In the genomic region with DNA sequence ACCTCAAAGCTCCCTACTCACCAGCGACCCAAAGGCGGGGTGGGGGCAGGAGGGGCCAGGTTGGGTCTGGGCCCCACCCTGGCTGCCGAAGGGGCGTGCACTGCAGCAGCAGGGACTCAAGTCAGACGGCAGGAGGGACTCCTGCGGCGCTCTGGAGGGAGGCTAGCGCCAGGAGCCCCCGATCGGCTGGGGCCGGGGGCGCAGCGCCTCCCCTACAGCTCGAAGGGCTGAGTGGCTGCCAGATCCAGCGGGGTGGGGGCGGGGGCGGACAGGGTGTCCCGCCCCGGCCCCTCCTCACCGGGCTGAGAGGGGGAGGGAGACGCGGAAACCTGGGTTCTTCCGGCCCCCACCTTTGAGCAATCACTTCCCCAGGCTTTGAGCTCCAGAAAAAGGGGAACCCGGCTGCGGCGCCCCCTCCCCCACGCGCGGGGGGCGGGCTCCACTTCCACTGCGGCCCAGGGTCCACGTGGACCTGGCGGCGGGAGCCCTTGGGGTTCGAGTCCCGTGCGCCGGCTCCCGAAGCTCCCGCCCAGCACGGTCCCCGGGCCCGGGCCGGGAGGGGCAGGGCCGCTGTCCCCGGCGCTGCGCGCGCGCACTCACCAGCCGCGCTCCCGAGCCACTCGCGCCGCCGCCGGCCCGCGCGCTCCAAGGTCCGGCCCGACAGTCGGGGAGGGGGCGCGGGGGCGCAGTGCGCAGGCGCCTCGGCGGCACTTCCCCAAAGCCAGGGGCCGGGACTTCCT, we compare ENCODE assay signal across 8 cellular contexts. TPM values are rescaled to one million over a fixed set of nuclear protein-coding genes. Genes with fewer than 3 reads are reported as not detected.
DNase-seq lines count a peak whose midpoint lies in the region; ATAC-seq, FAIRE-seq and TF ChIP-seq lines count a peak whose summit lies in the region.

A gene with protein sequence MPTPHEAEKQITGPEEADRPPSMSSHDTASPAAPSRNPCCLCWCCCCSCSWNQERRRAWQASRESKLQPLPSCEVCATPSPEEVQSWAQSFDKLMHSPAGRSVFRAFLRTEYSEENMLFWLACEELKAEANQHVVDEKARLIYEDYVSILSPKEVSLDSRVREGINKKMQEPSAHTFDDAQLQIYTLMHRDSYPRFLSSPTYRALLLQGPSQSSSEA (minus strand): TSS at position 246 of the 740 bp plus-strand sequence. CDS start 2,632 bp downstream, outside the sequence.

- H3K9me3 Mint-ChIP-seq in CD14-positive monocyte (peaks cover 0 to 2% (median 0%) of the 10 kb centered on the region in 7 donors), glutamatergic neuron (ENCODE audit: unreplicated experiment) (peaks cover 9% of the 10 kb centered on the region)
- no peaks in the 10 kb centered on the region for H3K9me3 Mint-ChIP-seq in activated naive CD8-positive, alpha-beta T cell treated with anti-CD3 and anti-CD28 coated beads for 36 hours

- peaks cover 54% of the 10 kb centered on the region for H3K4me1 Mint-ChIP-seq in CD14-positive monocyte
- peaks cover 29% of the 10 kb centered on the region for H3K4me1 Mint-ChIP-seq in activated naive CD8-positive, alpha-beta T cell treated with anti-CD3 and anti-CD28 coated beads for 36 hours
- peaks cover 9% of the 10 kb centered on the region for H3K4me1 Mint-ChIP-seq in glutamatergic neuron (ENCODE audit: low read depth, unreplicated experiment)

- peaks cover 15% of the 10 kb centered on the region for H3K4me1 ChIP-seq in osteoblast (ENCODE audit: insufficient read depth, low read length)

- H3K36me3 ChIP-seq in osteoblast (ENCODE audit: insufficient read depth, low read length), result no peaks in the 10 kb centered on the region

- peak; percentile 29 for ATAC-seq in GM19328 (IDR thresholded peaks at IDR 0.05; ENCODE audit: unreplicated experiment)
- ATAC-seq in SK-N-SH treated with all-trans-retinoic acid at 6 μM for 48 hours, result peak; percentile 54

- FAIRE-seq in urothelium cell line (lab: Jason Lieb, UNC), result no peak

- H3K4me2 ChIP-seq in osteoblast (ENCODE audit: insufficient read depth, low read length), result peak within 1 kb of the TSS; percentile 75

- H3K36me3 Mint-ChIP-seq in CD14-positive monocyte (peaks cover 17 to 27% of the 10 kb centered on the region in 2 donors), glutamatergic neuron (ENCODE audit: unreplicated experiment) (no peaks in the 10 kb centered on the region)
- H3K36me3 Mint-ChIP-seq in activated naive CD8-positive, alpha-beta T cell treated with anti-CD3 and anti-CD28 coated beads for 36 hours, result peaks cover 5% of the 10 kb centered on the region

- H3K79me2 ChIP-seq in osteoblast (ENCODE audit: insufficient read depth, low read length), result no peaks in the 10 kb centered on the region

- peak within 1 kb of the TSS; percentile 78 for H3K4me3 ChIP-seq in osteoblast (ENCODE audit: insufficient read depth, low read length)

- no peaks in the 10 kb centered on the region for H3K9me3 ChIP-seq in osteoblast (ENCODE audit: low read depth, low read length)

- H3K27ac Mint-ChIP-seq in CD14-positive monocyte, result peak within 1 kb of the TSS; percentile 89 to 95 (median 93)
- H3K27ac Mint-ChIP-seq in activated naive CD8-positive, alpha-beta T cell treated with anti-CD3 and anti-CD28 coated beads for 36 hours, result peak within 1 kb of the TSS; percentile 86
- no peak within 1 kb of the TSS for H3K27ac Mint-ChIP-seq in glutamatergic neuron (ENCODE audit: unreplicated experiment)

- peaks cover 11% of the 10 kb centered on the region for H4K20me1 ChIP-seq in osteoblast (ENCODE audit: insufficient read depth, low read length)

- intact Hi-C loops in CD14-positive monocyte (cut with micrococcal nuclease), result loop anchor here (1.0 to 5.0 kb wide), 4 partner anchors 16 to 173 kb away; a partner anchor contains a TSS

- peak within 1 kb of the TSS; percentile 47 for H2AFZ ChIP-seq in osteoblast (ENCODE audit: low read length)

- TF ChIP-seq CTCF in CD14-positive monocyte (IDR thresholded peaks at IDR 0.05), result no peak
- TF ChIP-seq CTCF in glutamatergic neuron (IDR thresholded peaks at IDR 0.05; ENCODE audit: partially characterized antibody, unreplicated experiment), result no peak
- no peak for TF ChIP-seq CTCF in osteoblast (IDR thresholded peaks at IDR 0.05; ENCODE audit: extremely low read depth, low read depth, low read length)

- H3K27ac ChIP-seq in osteoblast (ENCODE audit: low read depth, low read length), result no peak within 1 kb of the TSS

- peaks cover 7 to 10% (median 8%) of the 10 kb centered on the region in 3 donors for H3K27me3 Mint-ChIP-seq in CD14-positive monocyte (ENCODE audit: low read depth in 3 of 3)
- H3K27me3 Mint-ChIP-seq in activated naive CD8-positive, alpha-beta T cell treated with anti-CD3 and anti-CD28 coated beads for 36 hours, result peaks cover 19% of the 10 kb centered on the region
- peaks cover 20% of the 10 kb centered on the region for H3K27me3 Mint-ChIP-seq in glutamatergic neuron (ENCODE audit: unreplicated experiment)

- H3K27me3 ChIP-seq in osteoblast (ENCODE audit: insufficient read depth, low read length), result peaks cover 17% of the 10 kb centered on the region

- peak within 1 kb of the TSS; percentile 95 to 97 for H3K4me3 Mint-ChIP-seq in CD14-positive monocyte
- peak within 1 kb of the TSS; percentile 92 for H3K4me3 Mint-ChIP-seq in activated naive CD8-positive, alpha-beta T cell treated with anti-CD3 and anti-CD28 coated beads for 36 hours
- H3K4me3 Mint-ChIP-seq in glutamatergic neuron (ENCODE audit: unreplicated experiment), result peak within 1 kb of the TSS; percentile 78

- DNase-seq in CD14-positive monocyte (ENCODE audit: low spot score), result peak; percentile 93
- peak; percentile 85 for DNase-seq in HuH-7.5 (ENCODE audit: low spot score)
- DNase-seq in activated naive CD8-positive, alpha-beta T cell treated with anti-CD3 and anti-CD28 coated beads for 36 hours, result peak; percentile 72
- DNase-seq in glutamatergic neuron, result peak; percentile 55
- DNase-seq in osteoblast (ENCODE audit: insufficient read length, low spot score, missing footprints), result peak; percentile 94
- DNase-seq in urothelium cell line (ENCODE audit: low spot score), result peak; percentile 91

TF ChIP-seq in SK-N-SH treated with all-trans-retinoic acid at 6 μM for 48 hours, 23 proteins besides CTCF, POLR2A, EP300 and RAD21 (continues in another document):
- TF ChIP-seq ZFP3 (CRISPR knock-in tag; IDR thresholded peaks at IDR 0.05) (no peak), ZNF70 (CRISPR knock-in tag; IDR thresholded peaks at IDR 0.05) (no peak), TOX (CRISPR knock-in tag; IDR thresholded peaks at IDR 0.05; ENCODE audit: borderline replicate concordance) (no peak), ARNTL (CRISPR knock-in tag; IDR thresholded peaks at IDR 0.05; ENCODE audit: borderline replicate concordance, low read depth) (no peak), ZC3H10 (CRISPR knock-in tag; IDR thresholded peaks at IDR 0.05) (no peak), ZNF8 (CRISPR knock-in tag; IDR thresholded peaks at IDR 0.05) (no peak), OSR1 (CRISPR knock-in tag; IDR thresholded peaks at IDR 0.05) (no peak), ESRRG (CRISPR knock-in tag; IDR thresholded peaks at IDR 0.05) (no peak), TCF4 (CRISPR knock-in tag; IDR thresholded peaks at IDR 0.05; ENCODE audit: borderline replicate concordance) (no peak), ZFP30 (CRISPR knock-in tag; IDR thresholded peaks at IDR 0.05) (no peak), ZNF565 (CRISPR knock-in tag; conservative IDR thresholded peaks at IDR 0.05; ENCODE audit: low read depth) (no peak)
- TF ChIP-seq, protein P1, sequence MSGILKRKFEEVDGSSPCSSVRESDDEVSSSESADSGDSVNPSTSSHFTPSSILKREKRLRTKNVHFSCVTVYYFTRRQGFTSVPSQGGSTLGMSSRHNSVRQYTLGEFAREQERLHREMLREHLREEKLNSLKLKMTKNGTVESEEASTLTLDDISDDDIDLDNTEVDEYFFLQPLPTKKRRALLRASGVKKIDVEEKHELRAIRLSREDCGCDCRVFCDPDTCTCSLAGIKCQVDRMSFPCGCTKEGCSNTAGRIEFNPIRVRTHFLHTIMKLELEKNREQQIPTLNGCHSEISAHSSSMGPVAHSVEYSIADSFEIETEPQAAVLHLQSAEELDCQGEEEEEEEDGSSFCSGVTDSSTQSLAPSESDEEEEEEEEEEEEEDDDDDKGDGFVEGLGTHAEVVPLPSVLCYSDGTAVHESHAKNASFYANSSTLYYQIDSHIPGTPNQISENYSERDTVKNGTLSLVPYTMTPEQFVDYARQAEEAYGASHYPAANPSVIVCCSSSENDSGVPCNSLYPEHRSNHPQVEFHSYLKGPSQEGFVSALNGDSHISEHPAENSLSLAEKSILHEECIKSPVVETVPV (CRISPR knock-in tag; IDR thresholded peaks at IDR 0.05), result no peak
- TF ChIP-seq, protein P2, sequence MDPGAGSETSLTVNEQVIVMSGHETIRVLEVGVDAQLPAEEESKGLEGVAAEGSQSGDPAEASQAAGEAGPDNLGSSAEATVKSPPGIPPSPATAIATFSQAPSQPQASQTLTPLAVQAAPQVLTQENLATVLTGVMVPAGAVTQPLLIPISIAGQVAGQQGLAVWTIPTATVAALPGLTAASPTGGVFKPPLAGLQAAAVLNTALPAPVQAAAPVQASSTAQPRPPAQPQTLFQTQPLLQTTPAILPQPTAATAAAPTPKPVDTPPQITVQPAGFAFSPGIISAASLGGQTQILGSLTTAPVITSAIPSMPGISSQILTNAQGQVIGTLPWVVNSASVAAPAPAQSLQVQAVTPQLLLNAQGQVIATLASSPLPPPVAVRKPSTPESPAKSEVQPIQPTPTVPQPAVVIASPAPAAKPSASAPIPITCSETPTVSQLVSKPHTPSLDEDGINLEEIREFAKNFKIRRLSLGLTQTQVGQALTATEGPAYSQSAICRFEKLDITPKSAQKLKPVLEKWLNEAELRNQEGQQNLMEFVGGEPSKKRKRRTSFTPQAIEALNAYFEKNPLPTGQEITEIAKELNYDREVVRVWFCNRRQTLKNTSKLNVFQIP (CRISPR knock-in tag; IDR thresholded peaks at IDR 0.05; ENCODE audit: borderline replicate concordance, low read depth), result no peak

RNA-seq across cellular contexts. Expression of the gene that starts here (rescaled TPM):
- 100 to 1,000 TPM; 244 to 280 TPM for polyA plus RNA-seq in CD14-positive monocyte
- total RNA-seq in activated naive CD8-positive, alpha-beta T cell treated with anti-CD3 and anti-CD28 coated beads for 36 hours, result 10 to 100 TPM; 26.4 to 31.8 TPM
- 4.4 TPM for total RNA-seq in glutamatergic neuron (ENCODE audit: unreplicated experiment)
- 5.3 and 6.9 TPM in 2 replicates for total RNA-seq in osteoblast
